In the genomic region with DNA sequence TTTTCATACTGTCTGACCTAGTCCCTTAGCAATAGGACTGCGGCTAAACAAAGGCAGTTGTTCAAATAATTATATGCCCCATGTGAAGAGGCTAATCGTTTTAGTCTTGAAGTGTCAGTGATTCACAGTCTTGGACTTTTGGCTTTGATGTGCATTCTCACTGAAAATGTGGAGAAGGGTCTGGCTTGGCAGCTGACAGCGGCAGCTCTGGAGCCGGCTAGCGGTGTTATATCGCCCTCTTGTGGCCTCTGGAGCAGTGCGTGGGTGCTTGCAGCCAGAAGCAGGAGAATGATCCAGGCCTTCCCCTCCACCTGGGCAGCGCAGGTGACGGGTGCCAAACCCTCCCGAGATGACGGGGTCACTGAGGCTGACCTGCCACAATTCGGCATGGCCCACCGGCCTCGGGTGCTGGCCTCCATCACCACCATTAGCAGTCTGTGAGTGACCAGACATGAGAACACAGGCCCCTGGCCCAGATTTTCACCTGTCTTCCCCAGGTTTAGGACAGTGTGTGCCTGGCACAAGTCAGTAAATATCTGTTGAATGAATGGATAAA, we compare ENCODE assay signal across 8 cellular contexts.
DNase-seq lines count a peak whose midpoint lies in the region; ATAC-seq and TF ChIP-seq lines count a peak whose summit lies in the region.

No MANE protein-coding gene starts in this region.

- peak; percentile 96 for TF ChIP-seq CTCF in GM20000 (IDR thresholded peaks at IDR 0.05; ENCODE audit: extremely low read depth, missing control alignments)
- peak; percentile 98 for TF ChIP-seq CTCF in lower lobe of right lung (IDR thresholded peaks at IDR 0.05)

- no peak overlapping the region for H3K27ac ChIP-seq in lower lobe of right lung

- H3K9me3 ChIP-seq in lower lobe of right lung, result no peaks in the 10 kb centered on the region

- peaks cover 7% of the 10 kb centered on the region for H3K4me1 ChIP-seq in lower lobe of right lung

- DNase-seq in AG08396 (ENCODE audit: low spot score), result peak; percentile 92
- peak; percentile 88 for DNase-seq in GM20000 (ENCODE audit: low spot score)
- DNase-seq in NCI-H226, result peak; percentile 9
- peak; percentile 72 for DNase-seq in activated CD4-positive, alpha-beta T cell treated with anti-CD3 and anti-CD28 coated beads, Interleukin-2, amount 50 U/mL, for 1 hour
- peak; percentile 53 to 77 for DNase-seq in dermis microvascular lymphatic vessel endothelial cell (ENCODE audit: low read depth in 2 of 2)
- peak; percentile 80 for DNase-seq in lower lobe of right lung
- peak; percentile 24 to 63 (median 43) for DNase-seq in stimulated activated CD4-positive, alpha-beta T cell treated with anti-CD3 and anti-CD28 coated beads, TNF-alpha, amount 100 ng/mL, for 1 hour (ENCODE audit: low read depth in 3 of 3, low spot score in 1 of 3)

- peaks cover 27% of the 10 kb centered on the region for H3K36me3 ChIP-seq in lower lobe of right lung

- intact Hi-C loops in lower lobe of right lung (cut with DNase I), result no loop called here

- ATAC-seq in lower lobe of right lung (peak; percentile 89 to 92), HG03457 (IDR thresholded peaks at IDR 0.05; ENCODE audit: unreplicated experiment) (no peak)

- H3K4me3 ChIP-seq in lower lobe of right lung, result no peak overlapping the region

- no peaks in the 10 kb centered on the region for H3K27me3 ChIP-seq in lower lobe of right lung (ENCODE audit: low read depth)

Comparison
In these comparisons a context has a peak if more than half of its experiments do, and no peak if none do; other contexts are left out.
1. DNase-seq: peak in every context shown above with its lines; median percentile 92 in AG08396; 88 in GM20000; 80 in lower lobe of right lung; 72 in activated CD4-positive, alpha-beta T cell treated with anti-CD3 and anti-CD28 coated beads, Interleukin-2, amount 50 U/mL, for 1 hour; 65 in dermis microvascular lymphatic vessel endothelial cell; 43 in stimulated activated CD4-positive, alpha-beta T cell treated with anti-CD3 and anti-CD28 coated beads, TNF-alpha, amount 100 ng/mL, for 1 hour; 9 in NCI-H226.